Comparison of ENCODE assay signal across 9 cellular contexts in the genomic region with DNA sequence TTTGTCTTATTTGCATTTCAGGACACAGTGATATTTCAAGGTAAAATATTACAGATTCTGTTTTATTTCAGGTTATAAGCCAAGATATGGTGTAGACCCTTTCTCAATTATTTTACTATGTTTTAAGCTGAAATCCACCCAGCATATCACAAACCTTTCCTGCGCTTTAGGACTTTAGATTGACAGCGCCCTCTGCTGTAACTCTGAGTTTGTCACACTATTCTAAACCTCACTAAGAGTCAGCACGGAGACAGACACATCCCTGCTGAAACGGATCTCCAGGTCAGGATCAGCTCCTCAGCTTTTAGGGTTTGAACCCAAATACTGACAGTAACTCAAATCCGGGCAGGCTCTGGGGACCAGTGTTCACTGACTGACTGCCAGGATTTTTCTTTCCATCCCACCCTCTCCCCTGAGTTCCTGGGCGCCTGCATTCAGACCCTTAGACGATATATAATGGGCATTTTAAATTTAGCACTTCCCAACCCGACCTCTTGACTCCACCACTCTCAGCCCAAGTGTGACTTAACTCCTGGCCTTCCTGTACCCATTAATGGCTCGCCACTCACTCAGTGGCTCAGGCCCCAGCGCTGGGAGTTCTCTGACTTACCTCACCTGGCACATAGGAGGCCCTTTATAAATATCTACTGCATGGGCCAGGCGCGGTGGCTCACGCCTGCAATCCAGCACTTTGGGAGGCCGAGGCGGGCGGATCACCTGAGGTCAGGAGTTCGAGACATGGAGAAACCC. TPM values are rescaled to one million over a fixed set of nuclear protein-coding genes. Genes with fewer than 3 reads are reported as not detected.
DNase-seq lines count a peak whose midpoint lies in the region; ATAC-seq and TF ChIP-seq lines count a peak whose summit lies in the region.
"Had no signal": no experiment of that assay in that cellular context is flagged by ENCODE, and none has a peak within 500 bp of the region (broad histone marks: within the 10 kb centered on the region; RNA-seq: fewer than 3 reads in every experiment).

No MANE protein-coding gene starts in this region.

- no peaks in the 10 kb centered on the region for H3K9me3 Mint-ChIP-seq in nephron progenitor cell

- H3K27ac Mint-ChIP-seq in nephron progenitor cell = no peak overlapping the region

- H3K4me1 Mint-ChIP-seq in nephron progenitor cell = no peaks in the 10 kb centered on the region

- peak; percentile 21 to 71 (median 62) for DNase-seq in NCI-H1417 (lab: John Stamatoyannopoulos, UW)
- no peak for DNase-seq in NCI-H1417 treated with DMSO at 0.1 percent for 48 hours (lab: John Stamatoyannopoulos, UW)
- DNase-seq in NCI-H1048 (lab: John Stamatoyannopoulos, UW) = peak; percentile 22
- peak; percentile 63 for DNase-seq in SW480 (ENCODE audit: low spot score)
- DNase-seq in esophagus muscularis mucosa (ENCODE audit: extremely low spot score) = no peak
- peak; percentile 50 for DNase-seq in nephron progenitor cell
- DNase-seq in UCSD-AML1 (lab: John Stamatoyannopoulos, UW; ENCODE audit: unreplicated experiment) = no peak

- WGBS in esophagus muscularis mucosa = 49% methylated on average over 17 of the region's 17 CpGs

- no peak overlapping the region for H3K27ac ChIP-seq in esophagus muscularis mucosa (replicated peaks in 1 of 4)
- H3K27ac ChIP-seq: BLaER1 had no signal

- no peak overlapping the region for H3K4me3 Mint-ChIP-seq in nephron progenitor cell

- TF ChIP-seq POLR2A in esophagus muscularis mucosa (IDR thresholded peaks at IDR 0.05; ENCODE audit: low read depth) = no peak

- no peaks in the 10 kb centered on the region for H3K9me3 ChIP-seq in esophagus muscularis mucosa
- H3K9me3 ChIP-seq: BLaER1 had no signal

- peak; percentile 68 for ATAC-seq in GM21723 (IDR thresholded peaks at IDR 0.05; ENCODE audit: unreplicated experiment)

- peak; percentile 27 to 52 (median 41) for TF ChIP-seq CTCF in esophagus muscularis mucosa (IDR thresholded peaks at IDR 0.05)
- TF ChIP-seq CTCF in nephron progenitor cell (IDR thresholded peaks at IDR 0.05) = peak; percentile 67

- intact Hi-C loops in esophagus muscularis mucosa (cut with DNase I) = loop anchor here (10.0 kb wide), 1 partner anchor 598 kb away; no protein-coding TSS in a partner anchor

- no peaks in the 10 kb centered on the region for H3K36me3 ChIP-seq in esophagus muscularis mucosa
- H3K36me3 ChIP-seq: BLaER1 had no signal

- H3K4me3 ChIP-seq in esophagus muscularis mucosa = no peak overlapping the region
- H3K4me3 ChIP-seq: BLaER1 had no signal

- no peak for TF ChIP-seq EP300 in esophagus muscularis mucosa (IDR thresholded peaks at IDR 0.05)

- H3K4me1 ChIP-seq in esophagus muscularis mucosa = no peaks in the 10 kb centered on the region
- H3K4me1 ChIP-seq: BLaER1 had no signal

- peaks cover 0 to 43% (median 3%) of the 10 kb centered on the region in 4 donors for H3K27me3 ChIP-seq in esophagus muscularis mucosa

- peaks cover 43% of the 10 kb centered on the region for H3K27me3 Mint-ChIP-seq in nephron progenitor cell (ENCODE audit: low read depth, poor library complexity)

- no peaks in the 10 kb centered on the region for H3K36me3 Mint-ChIP-seq in nephron progenitor cell (ENCODE audit: low read depth)

RNA-seq across cellular contexts. Expression of gene TLX3, which starts 33.5 kb away (rescaled TPM):
- total RNA-seq in esophagus muscularis mucosa = not detected

RNA-seq across cellular contexts. Expression of gene NPM1, which starts 45.1 kb away (rescaled TPM):
- total RNA-seq in esophagus muscularis mucosa = 100 to 1,000 TPM; 388 to 648 (median 553) TPM

Comparison
In these comparisons a context has a peak if more than half of its experiments do, and no peak if none do; other contexts are left out.
1. DNase-seq: peak in NCI-H1417 (3 of 3), NCI-H1048 (single experiment), SW480 (single experiment) and nephron progenitor cell (single experiment); none in NCI-H1417 treated with DMSO at 0.1 percent for 48 hours (single experiment), esophagus muscularis mucosa (single experiment) and UCSD-AML1 (single experiment).